Comparison of ENCODE assay signal across 25 cellular contexts in the genomic region with DNA sequence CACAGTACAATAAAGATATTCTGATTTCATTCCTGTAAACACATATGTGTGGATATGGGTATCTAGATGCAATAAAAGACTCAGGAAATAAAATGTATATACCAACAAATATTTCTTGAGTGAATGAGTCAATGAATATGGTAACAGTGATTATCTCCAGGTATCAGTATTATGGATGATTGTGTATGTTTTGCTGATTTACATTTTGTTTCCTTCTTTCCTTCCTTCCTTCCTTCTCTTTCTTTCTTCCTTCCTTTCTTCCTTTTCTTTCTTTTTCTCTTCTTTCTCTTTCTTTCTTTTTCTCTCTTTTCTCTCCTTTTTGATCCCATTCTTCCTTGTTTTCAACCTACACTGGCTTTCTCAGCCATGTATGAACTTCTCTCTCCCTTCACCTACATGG.
"Had no signal": no experiment of that assay in that cellular context is flagged by ENCODE, and none has a peak within 500 bp of the region (broad histone marks: within the 10 kb centered on the region; RNA-seq: fewer than 3 reads in every experiment).

No MANE protein-coding gene starts in this region.

- FAIRE-seq: colon, endothelial cell of umbilical vein had no signal

- DNase-seq: colonic mucosa; cortex of kidney; dermis blood vessel endothelial cell; dorsolateral prefrontal cortex; effector CD4-positive, alpha-beta T cell; effector CD8-positive, alpha-beta T cell; effector memory CD4-positive, alpha-beta T cell; effector memory CD8-positive, alpha-beta T cell; endodermal cell; erythroblast; esophagus squamous epithelium; foreskin fibroblast; foreskin melanocyte; gastrocnemius medialis; glutamatergic neuron; head of caudate nucleus; heart left ventricle; heart right ventricle had no signal

- H3K4me3 Mint-ChIP-seq: dendritic cell treated with granulocyte-macrophage colony-stimulating factor and Interleukin-4, amounts not matched to agents 40 ng/mL and 50 ng/mL, for 4 days; effector memory CD8-positive, alpha-beta T cell; endodermal cell had no signal

- H3K27me3 Mint-ChIP-seq: dendritic cell treated with granulocyte-macrophage colony-stimulating factor and Interleukin-4, amounts not matched to agents 40 ng/mL and 50 ng/mL, for 4 days had no signal

- ATAC-seq: effector memory CD8-positive, alpha-beta T cell; foreskin keratinocyte; gastrocnemius medialis; gastroesophageal sphincter; heart left ventricle; heart right ventricle had no signal

- H3K4me1 Mint-ChIP-seq: endodermal cell had no signal

- H3K27ac ChIP-seq: colonic mucosa, coronary artery, dorsolateral prefrontal cortex, esophagus muscularis mucosa, foreskin keratinocyte, gastrocnemius medialis, gastroesophageal sphincter, heart left ventricle, heart right ventricle had no signal

- H3K36me3 ChIP-seq: colonic mucosa, esophagus muscularis mucosa, esophagus squamous epithelium, gastrocnemius medialis, gastroesophageal sphincter, heart left ventricle, heart right ventricle had no signal

- H3K9me3 Mint-ChIP-seq: effector memory CD8-positive, alpha-beta T cell; endodermal cell had no signal

- H3K4me3 ChIP-seq: colonic mucosa, coronary artery, dorsolateral prefrontal cortex, esophagus muscularis mucosa, esophagus squamous epithelium, gastrocnemius medialis, gastroesophageal sphincter, heart left ventricle, heart right ventricle had no signal

- H3K27ac Mint-ChIP-seq: dendritic cell treated with granulocyte-macrophage colony-stimulating factor and Interleukin-4, amounts not matched to agents 40 ng/mL and 50 ng/mL, for 4 days; effector memory CD8-positive, alpha-beta T cell; endodermal cell had no signal

- H3K4me1 ChIP-seq: colonic mucosa, esophagus muscularis mucosa, foreskin keratinocyte, gastrocnemius medialis, gastroesophageal sphincter, heart left ventricle, heart right ventricle had no signal

- H3K27me3 ChIP-seq: colonic mucosa, foreskin keratinocyte, gastrocnemius medialis, gastroesophageal sphincter had no signal

- H3K9me3 ChIP-seq: colonic mucosa, esophagus muscularis mucosa, esophagus squamous epithelium, gastrocnemius medialis, gastroesophageal sphincter, heart right ventricle had no signal
